In genomic region chr13:40452038-40452666, GRCh38 we compare ENCODE assay signal across 19 cellular contexts.
DNase-seq lines count a peak whose midpoint lies in the region; ATAC-seq, FAIRE-seq and TF ChIP-seq lines count a peak whose summit lies in the region.
"Had no signal": no experiment of that assay in that cellular context is flagged by ENCODE, and none has a peak within 500 bp of the region (broad histone marks: within the 10 kb centered on the region; RNA-seq: fewer than 3 reads in every experiment).

No MANE protein-coding gene starts in this region.

- H3K27ac ChIP-seq in ascending aorta (peak overlapping the region; percentile 49 to 74), lower lobe of right lung (no peak overlapping the region)
- H3K27ac ChIP-seq: uterus, VCaP had no signal

- H3K4me3 ChIP-seq in ascending aorta (no peak overlapping the region), lower lobe of right lung (no peak overlapping the region)
- H3K4me3 ChIP-seq: uterus had no signal

- H3K27me3 Mint-ChIP-seq in activated naive CD8-positive, alpha-beta T cell, result no peaks in the 10 kb centered on the region
- no peaks in the 10 kb centered on the region for H3K27me3 Mint-ChIP-seq in activated naive CD8-positive, alpha-beta T cell treated with anti-CD3 and anti-CD28 coated beads for 36 hours
- H3K27me3 Mint-ChIP-seq in type B pancreatic cell, result peaks cover 3% of the 10 kb centered on the region
- H3K27me3 Mint-ChIP-seq: naive thymus-derived CD4-positive, alpha-beta T cell had no signal

- peak; percentile 53 to 88 for ATAC-seq in lower lobe of right lung
- ATAC-seq: naive thymus-derived CD4-positive, alpha-beta T cell had no signal

- H3K27me3 ChIP-seq in ascending aorta (no peaks in the 10 kb centered on the region), lower lobe of right lung (ENCODE audit: low read depth) (no peaks in the 10 kb centered on the region)
- H3K27me3 ChIP-seq: uterus had no signal

- H3K9me3 ChIP-seq in ascending aorta (no peaks in the 10 kb centered on the region), lower lobe of right lung (no peaks in the 10 kb centered on the region)
- H3K9me3 ChIP-seq: Caco-2, uterus had no signal

- TF ChIP-seq POLR2A in GM12892 (IDR thresholded peaks at IDR 0.05; ENCODE audit: low read depth, low read length), result no peak

- no peak for DNase-seq in activated naive CD8-positive, alpha-beta T cell treated with anti-CD3 and anti-CD28 coated beads for 36 hours
- DNase-seq in ascending aorta (ENCODE audit: low spot score in 2 of 2) (no peak), lower lobe of right lung (no peak), type B pancreatic cell (ENCODE audit: extremely low spot score, unreplicated experiment) (no peak), GM12892 (ENCODE audit: insufficient read length) (no peak), GM13977 (ENCODE audit: low spot score) (no peak), middle frontal gyrus (ENCODE audit: extremely low spot score, low spot score) (no peak)
- DNase-seq: Caco-2; cerebellar nuclear complex; GDM1; naive thymus-derived CD4-positive, alpha-beta T cell; NCI-H1092; stimulated activated CD4-positive, alpha-beta T cell treated with anti-CD3 and anti-CD28 coated beads, Interleukin-2, amount 100 ng/mL, for 48 hours; SW 1271; uterus had no signal

- H3K4me1 ChIP-seq in ascending aorta, result peaks cover 0 to 20% of the 10 kb centered on the region in 2 donors
- H3K4me1 ChIP-seq in lower lobe of right lung, result no peaks in the 10 kb centered on the region
- H3K4me1 ChIP-seq: uterus had no signal

- intact Hi-C loops in ascending aorta (cut with DNase I) (loop anchor here (5.0 kb wide), 1 partner anchor 385 kb away; no protein-coding TSS in a partner anchor), lower lobe of right lung (cut with DNase I) (no loop called here)

- H3K4me3 Mint-ChIP-seq in activated naive CD8-positive, alpha-beta T cell, result no peak overlapping the region
- no peak overlapping the region for H3K4me3 Mint-ChIP-seq in activated naive CD8-positive, alpha-beta T cell treated with anti-CD3 and anti-CD28 coated beads for 36 hours
- no peak overlapping the region for H3K4me3 Mint-ChIP-seq in type B pancreatic cell
- H3K4me3 Mint-ChIP-seq: naive thymus-derived CD4-positive, alpha-beta T cell had no signal

- peaks cover 13% of the 10 kb centered on the region for H3K4me1 Mint-ChIP-seq in activated naive CD8-positive, alpha-beta T cell (ENCODE audit: low read depth)
- peaks cover 16% of the 10 kb centered on the region for H3K4me1 Mint-ChIP-seq in activated naive CD8-positive, alpha-beta T cell treated with anti-CD3 and anti-CD28 coated beads for 36 hours
- H3K4me1 Mint-ChIP-seq in type B pancreatic cell (ENCODE audit: unreplicated experiment), result peaks cover 13% of the 10 kb centered on the region

- in situ Hi-C loops in GM13977 (cut with MboI; ENCODE audit: low pct_unique_long_range_greater_than_20kb, low sequenced_read_pairs, unreplicated experiment), result no loop called here

- peak overlapping the region; percentile 46 for H3K27ac Mint-ChIP-seq in activated naive CD8-positive, alpha-beta T cell
- H3K27ac Mint-ChIP-seq in activated naive CD8-positive, alpha-beta T cell treated with anti-CD3 and anti-CD28 coated beads for 36 hours, result no peak overlapping the region
- peak overlapping the region; percentile 80 for H3K27ac Mint-ChIP-seq in type B pancreatic cell

- FAIRE-seq in GM12892 (lab: Jason Lieb, UNC), result no peak
- FAIRE-seq: GM18507, islet of Langerhans had no signal

- H3K36me3 Mint-ChIP-seq in activated naive CD8-positive, alpha-beta T cell, result peaks cover 3% of the 10 kb centered on the region
- peaks cover 1% of the 10 kb centered on the region for H3K36me3 Mint-ChIP-seq in activated naive CD8-positive, alpha-beta T cell treated with anti-CD3 and anti-CD28 coated beads for 36 hours
- no peaks in the 10 kb centered on the region for H3K36me3 Mint-ChIP-seq in type B pancreatic cell

- no peaks in the 10 kb centered on the region for H3K36me3 ChIP-seq in ascending aorta
- no peaks in the 10 kb centered on the region for H3K36me3 ChIP-seq in lower lobe of right lung
- H3K36me3 ChIP-seq: uterus had no signal

- H3K9me3 Mint-ChIP-seq in activated naive CD8-positive, alpha-beta T cell (ENCODE audit: low read depth), result peaks cover 3% of the 10 kb centered on the region
- H3K9me3 Mint-ChIP-seq in activated naive CD8-positive, alpha-beta T cell treated with anti-CD3 and anti-CD28 coated beads for 36 hours, result peaks cover 5% of the 10 kb centered on the region
- peaks cover 12% of the 10 kb centered on the region for H3K9me3 Mint-ChIP-seq in type B pancreatic cell

- no peak for TF ChIP-seq CTCF in ascending aorta (IDR thresholded peaks at IDR 0.05)
- TF ChIP-seq CTCF in lower lobe of right lung (IDR thresholded peaks at IDR 0.05), result no peak
- no peak for TF ChIP-seq CTCF in type B pancreatic cell (conservative IDR thresholded peaks at IDR 0.05)
- TF ChIP-seq CTCF in GM13977 (IDR thresholded peaks at IDR 0.05; ENCODE audit: extremely low read depth, insufficient read depth, missing control alignments), result no peak
